Comparison of ENCODE assay signal across 26 cellular contexts in genomic region chr11:117437041-117437790, GRCh38.
"Had no signal": no experiment of that assay in that cellular context is flagged by ENCODE, and none has a peak within 500 bp of the region (broad histone marks: within the 10 kb centered on the region; RNA-seq: fewer than 3 reads in every experiment).

No MANE protein-coding gene starts in this region.

- H3K36me3 Mint-ChIP-seq: activated naive CD4-positive, alpha-beta T cell treated with anti-CD3 and anti-CD28 coated beads, Interleukin-2, amount 50 U/mL, for 24 hours; mesothelial cell of epicardium; naive B cell had no signal

- ATAC-seq: activated naive CD8-positive, alpha-beta T cell treated with anti-CD3 and anti-CD28 coated beads, Interleukin-2, amount 50 U/mL, for 24 hours; left cardiac atrium; pancreas; psoas muscle had no signal

- H3K9me3 ChIP-seq: pancreas, psoas muscle, transverse colon had no signal

- H3K4me1 Mint-ChIP-seq: activated naive CD4-positive, alpha-beta T cell treated with anti-CD3 and anti-CD28 coated beads, Interleukin-2, amount 50 U/mL, for 24 hours; activated naive CD8-positive, alpha-beta T cell treated with anti-CD3 and anti-CD28 coated beads, Interleukin-2, amount 50 U/mL, for 24 hours; central memory CD8-positive, alpha-beta T cell; mesothelial cell of epicardium; naive B cell had no signal

- H3K4me3 ChIP-seq: pancreas, psoas muscle, transverse colon had no signal

- H3K27ac ChIP-seq: pancreas, psoas muscle, transverse colon, VCaP had no signal

- H3K4me3 Mint-ChIP-seq: activated naive CD4-positive, alpha-beta T cell treated with anti-CD3 and anti-CD28 coated beads, Interleukin-2, amount 50 U/mL, for 24 hours; activated naive CD8-positive, alpha-beta T cell treated with anti-CD3 and anti-CD28 coated beads, Interleukin-2, amount 50 U/mL, for 24 hours; central memory CD8-positive, alpha-beta T cell; mesothelial cell of epicardium; naive B cell; nephron progenitor cell; T-helper 1 cell treated with Interleukin-12 subunit alpha and Interleukin-12 subunit beta and Interleukin-4 antibody, amounts not matched to agents 30 μg/mL and 1 μg/mL, for 36 hours had no signal

- FAIRE-seq: colon, frontal cortex, keratinocyte, pancreas, TTC549 had no signal

- H3K9me3 Mint-ChIP-seq: activated naive CD4-positive, alpha-beta T cell treated with anti-CD3 and anti-CD28 coated beads, Interleukin-2, amount 50 U/mL, for 24 hours; activated naive CD8-positive, alpha-beta T cell treated with anti-CD3 and anti-CD28 coated beads, Interleukin-2, amount 50 U/mL, for 24 hours; central memory CD8-positive, alpha-beta T cell; mesothelial cell of epicardium; naive B cell; nephron progenitor cell; T-helper 1 cell treated with Interleukin-12 subunit alpha and Interleukin-12 subunit beta and Interleukin-4 antibody, amounts not matched to agents 30 μg/mL and 1 μg/mL, for 36 hours had no signal

- H3K4me1 ChIP-seq: pancreas, psoas muscle, transverse colon had no signal

- DNase-seq: activated CD4-positive, alpha-beta T cell treated with anti-CD3 and anti-CD28 coated beads for 48 hours; activated CD4-positive, alpha-beta T cell treated with anti-CD3 and anti-CD28 coated beads, Interleukin-2, amount 50 U/mL, for 48 hours; activated CD8-positive, alpha-beta memory T cell treated with anti-CD3 and anti-CD28 coated beads, Interleukin-2, amount 50 U/mL, for 4 hours; activated gamma-delta T cell; activated naive CD8-positive, alpha-beta T cell treated with anti-CD3 and anti-CD28 coated beads, Interleukin-2, amount 50 U/mL, for 24 hours; activated T-cell treated with anti-CD3 and anti-CD28 coated beads, Interleukin-2, amount 50 U/mL, for 1 hour; amygdala; effector CD8-positive, alpha-beta T cell; left cardiac atrium; naive B cell; nephron progenitor cell; pancreas; psoas muscle; stimulated activated naive CD4-positive, alpha-beta T cell treated with Interleukin-2 at 50 U/mL for 16 hours; SW 1271; T-helper 9 cell; transverse colon had no signal

- H3K36me3 ChIP-seq: pancreas, transverse colon had no signal

- H3K27ac Mint-ChIP-seq: activated naive CD4-positive, alpha-beta T cell treated with anti-CD3 and anti-CD28 coated beads, Interleukin-2, amount 50 U/mL, for 24 hours; activated naive CD8-positive, alpha-beta T cell treated with anti-CD3 and anti-CD28 coated beads, Interleukin-2, amount 50 U/mL, for 24 hours; mesothelial cell of epicardium; naive B cell; nephron progenitor cell; T-helper 1 cell treated with Interleukin-12 subunit alpha and Interleukin-12 subunit beta and Interleukin-4 antibody, amounts not matched to agents 30 μg/mL and 1 μg/mL, for 36 hours had no signal

- H3K27me3 ChIP-seq: pancreas, transverse colon had no signal
